ENCODE assay signal across 2 cellular contexts in genomic region chr1:155064109-155064812, GRCh38.
A peak's percentile ranks its signal among the peaks of the same experiment; 100 is the strongest.
TF ChIP-seq lines count a peak whose summit lies in the region.

No MANE protein-coding gene starts in this region.

TF ChIP-seq in A549, 52 proteins besides CTCF, POLR2A, EP300 and RAD21:
- TF ChIP-seq RNF2 (IDR thresholded peaks at IDR 0.05; ENCODE audit: borderline replicate concordance, low read depth) (no peak), ESRRA (IDR thresholded peaks at IDR 0.05; ENCODE audit: borderline replicate concordance, low read length) (peak; percentile 90), GATA3 (IDR thresholded peaks at IDR 0.05; ENCODE audit: borderline replicate concordance) (no peak), USF2 (IDR thresholded peaks at IDR 0.05) (no peak), ZNF302 (CRISPR knock-in tag; IDR thresholded peaks at IDR 0.05) (no peak), MAZ (IDR thresholded peaks at IDR 0.05; ENCODE audit: borderline replicate concordance, low read depth, low read length) (no peak), HES2 (IDR thresholded peaks at IDR 0.05) (no peak), REST (IDR thresholded peaks at IDR 0.05) (no peak), CBX2 (IDR thresholded peaks at IDR 0.05; ENCODE audit: borderline replicate concordance, low read depth) (no peak), TFCP2L1 (CRISPR knock-in tag; IDR thresholded peaks at IDR 0.05) (no peak), KDM1A (IDR thresholded peaks at IDR 0.05; ENCODE audit: low read depth) (0 out of 2 replicates have a peak, but pooled peaks have one; percentile 74)

TF ChIP-seq in HepG2, 621 proteins besides CTCF, POLR2A, EP300 and RAD21 (continues in another document):
- TF ChIP-seq ZMYM3 (CRISPR knock-in tag; IDR thresholded peaks at IDR 0.05) = peak; percentile 97
- 0 out of 2 replicates have a peak, but pooled peaks have one; percentile 11 for TF ChIP-seq NR2F2 (IDR thresholded peaks at IDR 0.05; ENCODE audit: borderline replicate concordance, low read depth)
- TF ChIP-seq ZNF333 (CRISPR knock-in tag; IDR thresholded peaks at IDR 0.05; ENCODE audit: borderline replicate concordance) = no peak
- TF ChIP-seq NCOA1 (CRISPR knock-in tag; IDR thresholded peaks at IDR 0.05) = peak; percentile 35; the same call in 1 of the 2 replicates
- TF ChIP-seq CBX2 (IDR thresholded peaks at IDR 0.05; ENCODE audit: low read depth, low read length) = no peak
- no peak for TF ChIP-seq CBX2 (CRISPR knock-in tag; IDR thresholded peaks at IDR 0.05; ENCODE audit: low read depth)
- TF ChIP-seq ZNF326 (CRISPR knock-in tag; IDR thresholded peaks at IDR 0.05; ENCODE audit: borderline replicate concordance) = no peak
- peak; percentile 0; the same call in 1 of the 2 replicates for TF ChIP-seq ZNF574 (CRISPR knock-in tag; IDR thresholded peaks at IDR 0.05)
- peak; percentile 85 for TF ChIP-seq KDM1A (CRISPR knock-in tag; IDR thresholded peaks at IDR 0.05)
- TF ChIP-seq RXRB (CRISPR knock-in tag; IDR thresholded peaks at IDR 0.05; ENCODE audit: borderline replicate concordance) = peak; percentile 1; the same call in 1 of the 2 replicates
- TF ChIP-seq ZNF281 (CRISPR knock-in tag; IDR thresholded peaks at IDR 0.05; ENCODE audit: borderline replicate concordance) = peak; percentile 17; the same call in 1 of the 2 replicates
- TF ChIP-seq ZSCAN21 (CRISPR knock-in tag; IDR thresholded peaks at IDR 0.05; ENCODE audit: borderline replicate concordance) = 0 out of 2 replicates have a peak, but pooled peaks have one; percentile 35
- TF ChIP-seq SOX6 (IDR thresholded peaks at IDR 0.05) = no peak
- no peak for TF ChIP-seq SOX6 (CRISPR knock-in tag; IDR thresholded peaks at IDR 0.05)
- TF ChIP-seq ZNF883 (CRISPR knock-in tag; IDR thresholded peaks at IDR 0.05; ENCODE audit: not compliant biosample characterization) = no peak
- TF ChIP-seq SRY (CRISPR knock-in tag; IDR thresholded peaks at IDR 0.05) = peak; percentile 4; the same call in 1 of the 2 replicates
- TF ChIP-seq SIN3A (IDR thresholded peaks at IDR 0.05; ENCODE audit: borderline replicate concordance, low read depth, low read length) = peak; percentile 59; the same call in 1 of the 2 replicates
- peak; percentile 65; the same call in 1 of the 2 replicates for TF ChIP-seq ESRRA (CRISPR knock-in tag; IDR thresholded peaks at IDR 0.05; ENCODE audit: low read depth)
- TF ChIP-seq ZNF619 (CRISPR knock-in tag; IDR thresholded peaks at IDR 0.05) = no peak
- no peak for TF ChIP-seq MIXL1 (CRISPR knock-in tag; IDR thresholded peaks at IDR 0.05)
- 0 out of 2 replicates have a peak, but pooled peaks have one; percentile 8 for TF ChIP-seq BCL3 (CRISPR knock-in tag; IDR thresholded peaks at IDR 0.05)
- TF ChIP-seq ZNF629 (CRISPR knock-in tag; conservative IDR thresholded peaks at IDR 0.05) = peak; percentile 98
- TF ChIP-seq ADNP (CRISPR knock-in tag; IDR thresholded peaks at IDR 0.05) = peak; percentile 76
- peak; percentile 99 for TF ChIP-seq CHD4 (IDR thresholded peaks at IDR 0.05; ENCODE audit: borderline replicate concordance, low read length)
- no peak for TF ChIP-seq ZNF577 (CRISPR knock-in tag; IDR thresholded peaks at IDR 0.05; ENCODE audit: borderline replicate concordance, low read depth)
- peak; percentile 7 for TF ChIP-seq YY1 (IDR thresholded peaks at IDR 0.05; ENCODE audit: insufficient read depth, insufficient replicate concordance, low read depth, low read length)
- peak; percentile 11 for TF ChIP-seq HNRNPK (IDR thresholded peaks at IDR 0.05; ENCODE audit: low read depth, low read length, poor library complexity, severe bottlenecking)
- TF ChIP-seq NAIF1 (CRISPR knock-in tag; IDR thresholded peaks at IDR 0.05; ENCODE audit: borderline replicate concordance) = 0 out of 2 replicates have a peak, but pooled peaks have one; percentile 43
- peak; percentile 45 for TF ChIP-seq KDM5A (IDR thresholded peaks at IDR 0.05; ENCODE audit: borderline replicate concordance, low read length)
- no peak for TF ChIP-seq KIAA2018 (CRISPR knock-in tag; IDR thresholded peaks at IDR 0.05; ENCODE audit: borderline replicate concordance)
- no peak for TF ChIP-seq KLF16 (CRISPR knock-in tag; IDR thresholded peaks at IDR 0.05)
- peak; percentile 61; the same call in 1 of the 2 replicates for TF ChIP-seq ZMYM2 (CRISPR knock-in tag; IDR thresholded peaks at IDR 0.05)
- TF ChIP-seq RNF219 (CRISPR knock-in tag; IDR thresholded peaks at IDR 0.05) = peak; percentile 52; the same call in 1 of the 2 replicates
- TF ChIP-seq ZHX1 (CRISPR knock-in tag; IDR thresholded peaks at IDR 0.05; ENCODE audit: low read depth) = no peak
